16 cellular contexts compared by ENCODE assay signal in genomic region chr7:70156052-70156451, GRCh38.
"Had no signal": no experiment of that assay in that cellular context is flagged by ENCODE, and none has a peak within 500 bp of the region (broad histone marks: within the 10 kb centered on the region; RNA-seq: fewer than 3 reads in every experiment).

No MANE protein-coding gene starts in this region.

- H3K9me3 ChIP-seq: esophagus squamous epithelium had no signal

- H3K36me3 ChIP-seq: brain microvascular endothelial cell, esophagus squamous epithelium, right atrium auricular region had no signal

- DNase-seq: activated CD4-positive, CD25-positive, alpha-beta regulatory T cell treated with anti-CD3 and anti-CD28 coated beads, Interleukin-2, amount 50 U/mL, for 72 hours; activated naive CD4-positive, alpha-beta T cell treated with Interleukin-2 at 50 U/mL for 16 hours; activated T-cell treated with anti-CD3 and anti-CD28 coated beads for 4 hours; anterior cingulate cortex; brain microvascular endothelial cell; esophagus squamous epithelium; mesenchymal stem cell; nucleus accumbens; stimulated activated CD4-positive, alpha-beta T cell treated with anti-CD3 and anti-CD28 coated beads, Interleukin-4, amount 100 ng/mL, for 4 hours; stimulated activated CD8-positive, alpha-beta memory T cell treated with anti-CD3 and anti-CD28 coated beads, Interleukin-4, amount 100 ng/mL, for 48 hours; stimulated activated naive CD4-positive, alpha-beta T cell treated with Interleukin-2 at 50 U/mL for 16 hours had no signal

- ATAC-seq: activated T-helper 17 cell treated with anti-CD3 and anti-CD28 coated beads, Interleukin-2, amount 50 U/mL, for 72 hours; natural killer cell treated with Interleukin-12 subunit alpha and Interleukin-12 subunit beta and Interleukin-15 and Interleukin-18, amount 100 ng/mL, for 72 hours had no signal

- H3K4me3 ChIP-seq: coronary artery, esophagus squamous epithelium, right atrium auricular region, smooth muscle cell had no signal

- H3K27ac ChIP-seq: brain microvascular endothelial cell, coronary artery, esophagus squamous epithelium, right atrium auricular region had no signal

- H3K4me1 ChIP-seq: esophagus squamous epithelium, right atrium auricular region had no signal
